Comparison of ENCODE assay signal across 1 cellular context in genomic region chr1:19070197-19070651, GRCh38.
TF ChIP-seq lines count a peak whose summit lies in the region.

No MANE protein-coding gene starts in this region.

TF ChIP-seq in GM23338, 12 proteins besides CTCF, POLR2A, EP300 and RAD21 (continued from another document):
- TF ChIP-seq ETS1 (IDR thresholded peaks at IDR 0.05) (no peak), JUNB (IDR thresholded peaks at IDR 0.05; ENCODE audit: unreplicated experiment) (no peak), CREB1 (CRISPR knock-in tag; IDR thresholded peaks at IDR 0.05; ENCODE audit: low read depth) (no peak), REST (IDR thresholded peaks at IDR 0.05; ENCODE audit: unreplicated experiment) (no peak), ZNF331 (CRISPR knock-in tag; IDR thresholded peaks at IDR 0.05; ENCODE audit: low read depth) (no peak), NANOG (IDR thresholded peaks at IDR 0.05; ENCODE audit: borderline replicate concordance) (no peak), ZNF462 (CRISPR knock-in tag; IDR thresholded peaks at IDR 0.05) (no peak), EZH2phosphoT487 (IDR thresholded peaks at IDR 0.05; ENCODE audit: unreplicated experiment) (no peak), POLR2AphosphoS5 (IDR thresholded peaks at IDR 0.05; ENCODE audit: low read depth) (no peak), EZH2 (IDR thresholded peaks at IDR 0.05; ENCODE audit: low read depth, unreplicated experiment) (no peak), ZNF114 (CRISPR knock-in tag; IDR thresholded peaks at IDR 0.05) (no peak)
